In the genomic region with DNA sequence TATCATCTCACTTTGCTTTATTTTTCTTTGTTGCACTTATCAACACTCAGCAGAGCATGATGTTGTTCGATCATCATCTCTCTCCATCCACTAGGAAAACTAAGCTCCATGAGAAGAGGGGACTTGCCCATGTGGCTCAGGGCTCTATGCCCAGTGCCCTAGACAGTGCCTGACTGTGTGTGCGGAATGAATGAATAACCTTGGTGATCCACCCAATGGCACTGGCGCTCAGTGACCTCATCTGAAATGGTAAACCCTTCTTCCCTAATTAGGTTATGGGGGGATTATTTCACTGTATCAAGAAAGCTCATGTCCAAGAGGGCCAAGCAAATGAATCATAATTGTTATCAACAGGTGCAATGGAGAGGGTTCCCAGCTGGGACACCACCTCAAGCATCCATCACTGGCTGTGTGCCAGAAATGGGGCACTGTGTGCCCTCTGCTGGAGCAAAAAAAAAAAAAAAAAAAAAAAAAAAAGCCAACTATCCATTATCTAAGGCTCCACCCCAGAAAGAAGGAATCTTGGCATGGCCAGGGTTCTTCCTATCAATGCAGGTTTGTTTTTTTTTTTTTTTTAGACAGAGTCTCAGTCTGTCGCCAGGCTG, we compare ENCODE assay signal across 14 cellular contexts.
A peak's percentile ranks its signal among the peaks of the same experiment; 100 is the strongest.
DNase-seq lines count a peak whose midpoint lies in the region; ATAC-seq and TF ChIP-seq lines count a peak whose summit lies in the region.
"Had no signal": no experiment of that assay in that cellular context is flagged by ENCODE, and none has a peak within 500 bp of the region (broad histone marks: within the 10 kb centered on the region; RNA-seq: fewer than 3 reads in every experiment).

No MANE protein-coding gene starts in this region.

- H3K36me3 Mint-ChIP-seq in neural progenitor cell: peaks cover 25% of the 10 kb centered on the region
- H3K36me3 Mint-ChIP-seq in activated CD8-positive, alpha-beta memory T cell treated with anti-CD3 and anti-CD28 coated beads, Interleukin-2, amount 10 ng/mL, durations not matched to agents 7 days and 5 days: no peaks in the 10 kb centered on the region
- H3K36me3 Mint-ChIP-seq: CD8-positive, alpha-beta T cell had no signal

- H2AFZ ChIP-seq in OCI-LY3 (ENCODE audit: low read depth, low read length) (no peak overlapping the region), neural progenitor cell (replicated peaks) (no peak overlapping the region)

- DNase-seq in DMS 273 (lab: John Stamatoyannopoulos, UW; ENCODE audit: unreplicated experiment) (peak; percentile 53), DMS 273 treated with DMSO at 0.1 percent for 48 hours (lab: John Stamatoyannopoulos, UW) (no peak), NCI-H128 (lab: John Stamatoyannopoulos, UW; ENCODE audit: unreplicated experiment) (peak; percentile 37), neural progenitor cell (ENCODE audit: low spot score) (no peak), Ammon's horn (ENCODE audit: low spot score) (no peak), HuH-7.5 (ENCODE audit: low spot score) (no peak)
- no peak for DNase-seq in activated CD8-positive, alpha-beta memory T cell treated with anti-CD3 and anti-CD28 coated beads, Interleukin-2, amount 10 ng/mL, durations not matched to agents 7 days and 5 days
- DNase-seq: activated CD4-positive, alpha-beta T cell treated with anti-CD3 and anti-CD28 coated beads, Interleukin-2, amount 50 U/mL, for 48 hours; activated naive CD4-positive, alpha-beta T cell; CD8-positive, alpha-beta T cell; OCI-M1; upper lobe of right lung had no signal

- peaks cover 7% of the 10 kb centered on the region; the same call in 1 of the 2 replicates for H3K79me2 ChIP-seq in OCI-LY3 (ENCODE audit: low read length)
- peaks cover 18% of the 10 kb centered on the region for H3K79me2 ChIP-seq in neural progenitor cell (ENCODE audit: low read depth)

- peaks cover 14% of the 10 kb centered on the region for H3K4me1 Mint-ChIP-seq in neural progenitor cell
- no peaks in the 10 kb centered on the region for H3K4me1 Mint-ChIP-seq in activated CD8-positive, alpha-beta memory T cell treated with anti-CD3 and anti-CD28 coated beads, Interleukin-2, amount 10 ng/mL, durations not matched to agents 7 days and 5 days

- H3K4me3 Mint-ChIP-seq in neural progenitor cell: no peak overlapping the region
- no peak overlapping the region for H3K4me3 Mint-ChIP-seq in activated CD8-positive, alpha-beta memory T cell treated with anti-CD3 and anti-CD28 coated beads, Interleukin-2, amount 10 ng/mL, durations not matched to agents 7 days and 5 days
- H3K4me3 Mint-ChIP-seq: CD8-positive, alpha-beta T cell had no signal

- H3K27me3 ChIP-seq in OCI-LY3 (ENCODE audit: low read depth, low read length) (no peaks in the 10 kb centered on the region), neural progenitor cell (no peaks in the 10 kb centered on the region)
- H3K27me3 ChIP-seq: upper lobe of right lung had no signal

- H3K9me3 Mint-ChIP-seq in neural progenitor cell: peaks cover 4% of the 10 kb centered on the region
- H3K9me3 Mint-ChIP-seq in activated CD8-positive, alpha-beta memory T cell treated with anti-CD3 and anti-CD28 coated beads, Interleukin-2, amount 10 ng/mL, durations not matched to agents 7 days and 5 days (ENCODE audit: low read depth): peaks cover 16% of the 10 kb centered on the region

- H4K20me1 ChIP-seq in OCI-LY3 (ENCODE audit: insufficient read depth, low read length) (peaks cover 42% of the 10 kb centered on the region), neural progenitor cell (ENCODE audit: low read depth) (no peaks in the 10 kb centered on the region)

- H3K9me3 ChIP-seq in OCI-LY3 (ENCODE audit: insufficient read depth, low read length) (no peaks in the 10 kb centered on the region), neural progenitor cell (ENCODE audit: low read depth) (no peaks in the 10 kb centered on the region)
- H3K9me3 ChIP-seq: upper lobe of right lung had no signal

- H3K4me2 ChIP-seq in OCI-LY3 (ENCODE audit: low read length): no peak overlapping the region
- H3K4me2 ChIP-seq in neural progenitor cell: no peak overlapping the region

- H3K4me3 ChIP-seq in OCI-LY3 (ENCODE audit: low read length) (no peak overlapping the region), neural progenitor cell (no peak overlapping the region)
- H3K4me3 ChIP-seq: upper lobe of right lung had no signal

- H3K27me3 Mint-ChIP-seq in neural progenitor cell (ENCODE audit: insufficient read depth, low read depth): peaks cover 2% of the 10 kb centered on the region
- H3K27me3 Mint-ChIP-seq in activated CD8-positive, alpha-beta memory T cell treated with anti-CD3 and anti-CD28 coated beads, Interleukin-2, amount 10 ng/mL, durations not matched to agents 7 days and 5 days: no peaks in the 10 kb centered on the region

- peak; percentile 15; the same call in 1 of the 2 replicates for TF ChIP-seq CTCF in OCI-LY3 (IDR thresholded peaks at IDR 0.05; ENCODE audit: low read depth, low read length)
- peak; percentile 8 for TF ChIP-seq CTCF in neural progenitor cell (IDR thresholded peaks at IDR 0.05)

- no peak for ATAC-seq in activated CD8-positive, alpha-beta memory T cell treated with anti-CD3 and anti-CD28 coated beads, Interleukin-2, amount 10 ng/mL, durations not matched to agents 7 days and 5 days
- ATAC-seq: CD8-positive, alpha-beta T cell had no signal

- H3K27ac ChIP-seq in OCI-LY3 (ENCODE audit: low read length): no peak overlapping the region
- no peak overlapping the region for H3K27ac ChIP-seq in neural progenitor cell
- H3K27ac ChIP-seq: 22Rv1, upper lobe of right lung had no signal

- no peaks in the 10 kb centered on the region for H3F3A ChIP-seq in neural progenitor cell (ENCODE audit: low read depth)

- H3K27ac Mint-ChIP-seq in neural progenitor cell: no peak overlapping the region
- H3K27ac Mint-ChIP-seq in activated CD8-positive, alpha-beta memory T cell treated with anti-CD3 and anti-CD28 coated beads, Interleukin-2, amount 10 ng/mL, durations not matched to agents 7 days and 5 days: no peak overlapping the region
- H3K27ac Mint-ChIP-seq: CD8-positive, alpha-beta T cell had no signal

- CTCF ChIA-PET in activated CD8-positive, alpha-beta memory T cell treated with anti-CD3 and anti-CD28 coated beads, Interleukin-2, amount 10 ng/mL, durations not matched to agents 7 days and 5 days (lab: Charles Lee): no interaction called here

- no peak overlapping the region for H3K9ac ChIP-seq in OCI-LY3 (ENCODE audit: low read length)
- no peak overlapping the region for H3K9ac ChIP-seq in neural progenitor cell

- peaks cover 3% of the 10 kb centered on the region for H3K36me3 ChIP-seq in OCI-LY3 (replicated peaks; ENCODE audit: low read depth, low read length)
- H3K36me3 ChIP-seq in neural progenitor cell: no peaks in the 10 kb centered on the region
- H3K36me3 ChIP-seq: upper lobe of right lung had no signal

- H3K4me1 ChIP-seq in OCI-LY3 (ENCODE audit: low read length) (peaks cover 21% of the 10 kb centered on the region), neural progenitor cell (peaks cover 6% of the 10 kb centered on the region)
- H3K4me1 ChIP-seq: upper lobe of right lung had no signal

Comparison
In these comparisons a context has a peak if more than half of its experiments do, and no peak if none do; other contexts are left out.
1. DNase-seq: peak in DMS 273 (single experiment) and NCI-H128 (single experiment); none in DMS 273 treated with DMSO at 0.1 percent for 48 hours (single experiment), neural progenitor cell (single experiment), Ammon's horn (single experiment), activated CD8-positive, alpha-beta memory T cell treated with anti-CD3 and anti-CD28 coated beads, Interleukin-2, amount 10 ng/mL, durations not matched to agents 7 days and 5 days (single experiment) and HuH-7.5 (single experiment).